Comparison of ENCODE assay signal across 16 cellular contexts in the genomic region with DNA sequence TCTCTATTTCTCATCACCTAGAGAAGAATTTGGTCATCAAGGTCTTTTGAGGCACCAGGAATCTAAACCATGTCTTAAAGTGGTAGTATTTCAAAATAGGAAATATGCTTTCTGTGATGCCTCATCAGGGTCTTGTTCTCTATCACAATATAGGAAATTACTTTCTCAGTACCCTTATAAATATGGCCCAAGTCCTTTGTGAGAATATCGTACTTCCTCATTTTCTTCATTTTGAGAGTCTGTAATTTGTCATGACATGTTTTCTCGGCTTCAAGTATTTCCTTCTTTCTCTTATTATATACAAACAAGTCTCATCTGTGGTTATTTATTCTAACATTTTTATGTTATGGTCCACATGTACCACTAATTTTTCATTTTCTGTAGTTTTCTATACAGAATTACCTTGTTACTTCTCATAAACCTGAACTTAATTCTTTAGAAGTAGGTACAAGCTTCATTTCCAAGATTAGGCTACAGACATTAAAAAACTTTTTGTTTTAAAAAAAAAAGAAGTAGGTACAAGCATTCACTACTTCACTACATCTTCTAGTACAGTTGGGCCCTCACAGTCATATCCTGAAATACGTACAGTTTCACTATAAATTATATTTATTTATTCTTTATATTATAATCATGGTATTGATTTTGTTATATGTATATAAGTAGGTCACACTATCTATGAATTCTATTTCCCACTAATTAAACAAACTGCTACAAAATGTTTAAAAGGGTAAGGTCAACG. TPM values are rescaled to one million over a fixed set of nuclear protein-coding genes. Genes with fewer than 3 reads are reported as not detected.
A peak's percentile ranks its signal among the peaks of the same experiment; 100 is the strongest.
DNase-seq lines count a peak whose midpoint lies in the region; ATAC-seq and TF ChIP-seq lines count a peak whose summit lies in the region.
"Had no signal": no experiment of that assay in that cellular context is flagged by ENCODE, and none has a peak within 500 bp of the region (broad histone marks: within the 10 kb centered on the region; RNA-seq: fewer than 3 reads in every experiment).

No MANE protein-coding gene starts in this region.

- no peaks in the 10 kb centered on the region for H3K36me3 Mint-ChIP-seq in mesothelial cell of epicardium
- H3K36me3 Mint-ChIP-seq: activated CD8-positive, alpha-beta memory T cell treated with anti-CD3 and anti-CD28 coated beads, Interleukin-2, amount 10 ng/mL, durations not matched to agents 7 days and 5 days; activated naive CD8-positive, alpha-beta T cell treated with anti-CD3 and anti-CD28 coated beads for 36 hours; CD8-positive, alpha-beta T cell had no signal

- no peak overlapping the region for H3K4me3 Mint-ChIP-seq in mesothelial cell of epicardium
- H3K4me3 Mint-ChIP-seq: activated CD8-positive, alpha-beta memory T cell treated with anti-CD3 and anti-CD28 coated beads, Interleukin-2, amount 10 ng/mL, durations not matched to agents 7 days and 5 days; activated naive CD8-positive, alpha-beta T cell treated with anti-CD3 and anti-CD28 coated beads for 36 hours; CD8-positive, alpha-beta T cell had no signal

- ATAC-seq in HG02642 (IDR thresholded peaks at IDR 0.05; ENCODE audit: poor library complexity, unreplicated experiment) (peak; percentile 63), HG03354 (IDR thresholded peaks at IDR 0.05; ENCODE audit: poor library complexity, severe bottlenecking, unreplicated experiment) (peak; percentile 45), GM19467 (IDR thresholded peaks at IDR 0.05; ENCODE audit: unreplicated experiment) (no peak)
- ATAC-seq: activated CD8-positive, alpha-beta memory T cell treated with anti-CD3 and anti-CD28 coated beads, Interleukin-2, amount 10 ng/mL, durations not matched to agents 7 days and 5 days; CD8-positive, alpha-beta T cell had no signal

- no peak overlapping the region for H3K27ac Mint-ChIP-seq in mesothelial cell of epicardium
- H3K27ac Mint-ChIP-seq: activated CD8-positive, alpha-beta memory T cell treated with anti-CD3 and anti-CD28 coated beads, Interleukin-2, amount 10 ng/mL, durations not matched to agents 7 days and 5 days; activated naive CD8-positive, alpha-beta T cell treated with anti-CD3 and anti-CD28 coated beads for 36 hours; CD8-positive, alpha-beta T cell had no signal

- peak; percentile 45 for DNase-seq in NOMO-1 treated with DMSO at 0.1 percent for 48 hours (lab: John Stamatoyannopoulos, UW; ENCODE audit: unreplicated experiment)
- no peak for DNase-seq in NOMO-1 treated with dmso at 0.1 percent for 144 hours (lab: John Stamatoyannopoulos, UW; ENCODE audit: unreplicated experiment)
- DNase-seq in mesothelial cell of epicardium (ENCODE audit: low spot score in 2 of 2, unreplicated experiment in 2 of 2), result no peak
- DNase-seq in stimulated activated CD4-positive, alpha-beta T cell treated with anti-CD3 and anti-CD28 coated beads, Interleukin-15, amount 100 ng/mL, for 24 hours, result no peak
- DNase-seq in NCI-H510A treated with DMSO at 0.1 percent for 48 hours (lab: John Stamatoyannopoulos, UW), result no peak
- DNase-seq: 8988T; activated CD8-positive, alpha-beta memory T cell treated with anti-CD3 and anti-CD28 coated beads, Interleukin-2, amount 10 ng/mL, durations not matched to agents 7 days and 5 days; activated naive CD8-positive, alpha-beta T cell treated with anti-CD3 and anti-CD28 coated beads for 36 hours; CD8-positive, alpha-beta T cell; erythroblast; hypothalamus; NCI-H1092 treated with DMSO at 0.1 percent for 48 hours had no signal

- H3K9me3 Mint-ChIP-seq in mesothelial cell of epicardium, result peaks cover 20% of the 10 kb centered on the region
- H3K9me3 Mint-ChIP-seq: activated naive CD8-positive, alpha-beta T cell treated with anti-CD3 and anti-CD28 coated beads for 36 hours; CD8-positive, alpha-beta T cell had no signal

- TF ChIP-seq CTCF in mesothelial cell of epicardium (IDR thresholded peaks at IDR 0.05; ENCODE audit: unreplicated experiment), result no peak

- no peaks in the 10 kb centered on the region for H3K27me3 Mint-ChIP-seq in mesothelial cell of epicardium (ENCODE audit: low read depth)
- H3K27me3 Mint-ChIP-seq: activated CD8-positive, alpha-beta memory T cell treated with anti-CD3 and anti-CD28 coated beads, Interleukin-2, amount 10 ng/mL, durations not matched to agents 7 days and 5 days; activated naive CD8-positive, alpha-beta T cell treated with anti-CD3 and anti-CD28 coated beads for 36 hours had no signal

- peaks cover 9% of the 10 kb centered on the region for H3K4me1 Mint-ChIP-seq in mesothelial cell of epicardium
- H3K4me1 Mint-ChIP-seq: activated CD8-positive, alpha-beta memory T cell treated with anti-CD3 and anti-CD28 coated beads, Interleukin-2, amount 10 ng/mL, durations not matched to agents 7 days and 5 days; activated naive CD8-positive, alpha-beta T cell treated with anti-CD3 and anti-CD28 coated beads for 36 hours had no signal

RNA-seq across cellular contexts. Expression of gene KLHL13, which starts 54.4 kb away (rescaled TPM):
- total RNA-seq in mesothelial cell of epicardium, result 5.6 to 7.2 TPM (median 5.6 TPM) in 3 replicates
- total RNA-seq: osteocyte had no signal
